In genomic region chr12:3303410-3304136, GRCh38 we compare ENCODE assay signal across 12 cellular contexts.
DNase-seq lines count a peak whose midpoint lies in the region; ATAC-seq and TF ChIP-seq lines count a peak whose summit lies in the region.
"Had no signal": no experiment of that assay in that cellular context is flagged by ENCODE, and none has a peak within 500 bp of the region (broad histone marks: within the 10 kb centered on the region; RNA-seq: fewer than 3 reads in every experiment).

No MANE protein-coding gene starts in this region.

- no peaks in the 10 kb centered on the region for H3K36me3 Mint-ChIP-seq in activated CD8-positive, alpha-beta memory T cell treated with anti-CD3 and anti-CD28 coated beads, Interleukin-2, amount 10 ng/mL, durations not matched to agents 7 days and 5 days
- H3K36me3 Mint-ChIP-seq: CD8-positive, alpha-beta T cell had no signal

- peaks cover 14% of the 10 kb centered on the region for H3K4me1 Mint-ChIP-seq in activated CD8-positive, alpha-beta memory T cell treated with anti-CD3 and anti-CD28 coated beads, Interleukin-2, amount 10 ng/mL, durations not matched to agents 7 days and 5 days

- TF ChIP-seq POLR2A in testis (IDR thresholded peaks at IDR 0.05) (no peak), upper lobe of left lung (IDR thresholded peaks at IDR 0.05) (no peak)

- WGBS in testis, 2 donors = 71 to 86% methylated on average over 4 to 18 of the region's 18 CpGs
- 59 to 64% methylated on average over 13 to 14 of the region's 18 CpGs for WGBS in upper lobe of left lung, 2 donors

- H3K4me3 Mint-ChIP-seq in activated CD8-positive, alpha-beta memory T cell treated with anti-CD3 and anti-CD28 coated beads, Interleukin-2, amount 10 ng/mL, durations not matched to agents 7 days and 5 days = no peak overlapping the region
- H3K4me3 Mint-ChIP-seq: CD8-positive, alpha-beta T cell had no signal

- peaks cover 8% of the 10 kb centered on the region for H3K27me3 Mint-ChIP-seq in activated CD8-positive, alpha-beta memory T cell treated with anti-CD3 and anti-CD28 coated beads, Interleukin-2, amount 10 ng/mL, durations not matched to agents 7 days and 5 days

- H3K9me3 Mint-ChIP-seq in activated CD8-positive, alpha-beta memory T cell treated with anti-CD3 and anti-CD28 coated beads, Interleukin-2, amount 10 ng/mL, durations not matched to agents 7 days and 5 days (ENCODE audit: low read depth) = no peaks in the 10 kb centered on the region
- H3K9me3 Mint-ChIP-seq: CD8-positive, alpha-beta T cell had no signal

- H3K36me3 ChIP-seq in testis (ENCODE audit: low read depth, missing control alignments) = no peaks in the 10 kb centered on the region
- no peaks in the 10 kb centered on the region for H3K36me3 ChIP-seq in upper lobe of left lung
- H3K36me3 ChIP-seq: transverse colon had no signal

- no peak for TF ChIP-seq EP300 in upper lobe of left lung (IDR thresholded peaks at IDR 0.05)

- TF ChIP-seq CTCF in AG09309 (IDR thresholded peaks at IDR 0.05; ENCODE audit: control insufficient read depth, insufficient read depth, low read depth, low read length, missing control alignments) = peak; percentile 20
- TF ChIP-seq CTCF in testis (IDR thresholded peaks at IDR 0.05) = no peak
- peak in 2 of 6 experiments; percentile 6 to 12 for TF ChIP-seq CTCF in upper lobe of left lung (IDR thresholded peaks at IDR 0.05)

- ATAC-seq in esophagus mucosa (peak; percentile 13), GM19467 (IDR thresholded peaks at IDR 0.05; ENCODE audit: unreplicated experiment) (no peak), upper lobe of left lung (ENCODE audit: low FRiP score in 2 of 2) (no peak)
- ATAC-seq in activated CD8-positive, alpha-beta memory T cell treated with anti-CD3 and anti-CD28 coated beads, Interleukin-2, amount 10 ng/mL, durations not matched to agents 7 days and 5 days = no peak
- ATAC-seq: CD8-positive, alpha-beta T cell had no signal

- H3K27ac Mint-ChIP-seq in activated CD8-positive, alpha-beta memory T cell treated with anti-CD3 and anti-CD28 coated beads, Interleukin-2, amount 10 ng/mL, durations not matched to agents 7 days and 5 days = no peak overlapping the region
- H3K27ac Mint-ChIP-seq: CD8-positive, alpha-beta T cell had no signal

- CTCF ChIA-PET in activated CD8-positive, alpha-beta memory T cell treated with anti-CD3 and anti-CD28 coated beads, Interleukin-2, amount 10 ng/mL, durations not matched to agents 7 days and 5 days (lab: Charles Lee) = interaction anchor here (6.0 kb wide), 1 partner anchor 9 kb away, joined by 74 read pairs; no protein-coding TSS in a partner anchor

- intact Hi-C loops in testis (cut with DNase I; ENCODE audit: low total_unique reads) = loop anchor here (10.0 kb wide), 1 partner anchor 501 kb away; no protein-coding TSS in a partner anchor

- H3K4me1 ChIP-seq in testis (peaks cover 6% of the 10 kb centered on the region), upper lobe of left lung (peaks cover 9 to 13% (median 11%) of the 10 kb centered on the region in 4 donors)

- DNase-seq in AG09309 (ENCODE audit: low read depth) (no peak), HT-29 (ENCODE audit: low spot score) (peak; percentile 36), RPMI8226 (peak; percentile 27), testis (no peak), upper lobe of left lung (no peak)
- DNase-seq in activated CD8-positive, alpha-beta memory T cell treated with anti-CD3 and anti-CD28 coated beads, Interleukin-2, amount 10 ng/mL, durations not matched to agents 7 days and 5 days = no peak
- DNase-seq: activated effector memory CD4-positive, alpha-beta T cell treated with Interleukin-2 at 50 U/mL for 16 hours; CD8-positive, alpha-beta T cell; effector CD8-positive, alpha-beta T cell; transverse colon had no signal

- no peaks in the 10 kb centered on the region for H3K27me3 ChIP-seq in testis
- H3K27me3 ChIP-seq in upper lobe of left lung = peaks cover 0 to 2% (median 0%) of the 10 kb centered on the region in 4 donors

- H3K9me3 ChIP-seq in testis = no peaks in the 10 kb centered on the region
- no peaks in the 10 kb centered on the region for H3K9me3 ChIP-seq in upper lobe of left lung
- H3K9me3 ChIP-seq: transverse colon had no signal

- no peak overlapping the region for H3K4me3 ChIP-seq in AG09309 (ENCODE audit: control insufficient read depth, low read depth, low read length)
- no peak overlapping the region for H3K4me3 ChIP-seq in testis
- no peak overlapping the region for H3K4me3 ChIP-seq in upper lobe of left lung
- H3K4me3 ChIP-seq: transverse colon had no signal

- H3K27ac ChIP-seq in testis (no peak overlapping the region), upper lobe of left lung (no peak overlapping the region)
- H3K27ac ChIP-seq: transverse colon had no signal

Comparison
In these comparisons a context has a peak if more than half of its experiments do, and no peak if none do; other contexts are left out.
1. DNase-seq: peak in HT-29 (single experiment) and RPMI8226 (single experiment); none in AG09309 (single experiment), testis (single experiment), activated CD8-positive, alpha-beta memory T cell treated with anti-CD3 and anti-CD28 coated beads, Interleukin-2, amount 10 ng/mL, durations not matched to agents 7 days and 5 days (single experiment) and upper lobe of left lung (0 of 2).